Comparison of ENCODE assay signal across 8 cellular contexts in the genomic region with DNA sequence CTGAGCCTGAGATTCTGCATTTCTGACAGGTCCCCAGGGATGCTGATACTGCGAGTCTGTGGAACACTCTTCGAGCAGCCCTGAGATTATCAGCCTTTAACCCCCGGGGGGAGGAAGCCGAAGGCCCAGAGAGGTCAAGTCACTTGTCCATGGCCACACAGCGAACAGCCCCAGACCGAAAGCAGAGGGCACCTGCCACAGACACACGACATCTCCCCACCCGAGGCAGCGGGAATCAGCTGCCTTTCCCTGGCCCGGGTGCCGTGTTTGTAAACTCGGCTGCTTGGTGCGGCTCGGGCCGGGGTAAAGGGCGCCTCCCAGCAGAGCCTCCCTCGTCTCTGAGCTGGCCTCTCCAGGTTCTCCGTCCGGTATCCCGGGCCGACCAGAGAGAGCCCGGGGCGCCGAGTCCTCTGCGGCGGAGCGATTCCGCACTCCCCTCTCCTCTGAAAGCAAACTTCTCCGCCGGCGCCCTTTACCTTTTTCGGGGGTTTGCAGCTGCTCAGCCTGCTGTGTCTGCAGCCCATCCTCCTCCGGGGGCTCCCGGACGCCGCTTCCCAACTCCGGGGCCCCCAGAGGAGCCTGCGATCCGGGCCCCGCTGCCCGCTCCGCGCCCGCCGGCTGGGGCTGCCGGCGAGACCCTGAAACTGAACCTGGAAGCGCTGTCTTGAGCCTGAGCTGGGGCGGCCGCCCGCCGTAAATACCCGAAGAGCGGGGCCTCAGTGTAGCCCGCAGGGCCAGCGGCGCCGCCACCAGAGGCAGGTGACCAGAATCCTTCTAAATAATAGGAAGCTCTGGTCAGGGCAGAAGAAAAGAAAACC. TPM values are rescaled to one million over a fixed set of nuclear protein-coding genes. Genes with fewer than 3 reads are reported as not detected.
DNase-seq lines count a peak whose midpoint lies in the region; ATAC-seq and TF ChIP-seq lines count a peak whose summit lies in the region.

Gene CCDC69, minus strand, starts transcription at position 646 of the 818 bp plus-strand sequence. Its CDS starts 122 bp downstream, at position 524.

- H3K27ac Mint-ChIP-seq in T-helper 2 cell treated with Interferon-gamma antibody and Interleukin-4, amounts not matched to agents 5 μg/mL and 100 μg/mL, for 36 hours = peak within 1 kb of the TSS; percentile 86

- H3K4me3 ChIP-seq in brain microvascular endothelial cell (ENCODE audit: low read depth, low read length) (peak within 1 kb of the TSS; percentile 55), iPS-18c (ENCODE audit: insufficient read depth, low read depth, low read length) (peak within 1 kb of the TSS; percentile 82), gastrocnemius medialis (peak within 1 kb of the TSS; percentile 81 to 92 (median 88))

- peak; percentile 51 for TF ChIP-seq CTCF in brain microvascular endothelial cell (IDR thresholded peaks at IDR 0.05; ENCODE audit: low read depth, low read length, missing control alignments)
- peak in 4 of 5 experiments; percentile 16 to 50 (median 38) for TF ChIP-seq CTCF in gastrocnemius medialis (IDR thresholded peaks at IDR 0.05 in 4 of 5, conservative IDR thresholded peaks at IDR 0.05 in 1 of 5)

- intact Hi-C loops in gastrocnemius medialis (cut with DNase I; ENCODE audit: low total_unique reads) = loop anchor here (2.0 kb wide), 1 partner anchor 15 kb away; no protein-coding TSS in a partner anchor

- peak; percentile 95 to 99 for TF ChIP-seq POLR2A in gastrocnemius medialis (IDR thresholded peaks at IDR 0.05)

- H3K9me3 ChIP-seq in iPS-18c (ENCODE audit: control insufficient read depth, insufficient read depth, low read length) = no peaks in the 10 kb centered on the region
- no peaks in the 10 kb centered on the region for H3K9me3 ChIP-seq in gastrocnemius medialis

- peaks cover 47% of the 10 kb centered on the region for H3K4me1 Mint-ChIP-seq in T-helper 2 cell treated with Interferon-gamma antibody and Interleukin-4, amounts not matched to agents 5 μg/mL and 100 μg/mL, for 36 hours (ENCODE audit: low read depth)

- in situ Hi-C loops in brain microvascular endothelial cell (cut with HindIII; ENCODE audit: low pct_ligation_motif_present, low sequenced_read_pairs) (no loop called here), gastrocnemius medialis (cut with MboI; ENCODE audit: low sequenced_read_pairs in 4 of 4) (no loop called here)

- peaks cover 26% of the 10 kb centered on the region for H3K36me3 Mint-ChIP-seq in T-helper 2 cell treated with Interferon-gamma antibody and Interleukin-4, amounts not matched to agents 5 μg/mL and 100 μg/mL, for 36 hours (ENCODE audit: low read depth)

- no peaks in the 10 kb centered on the region for H3K9me3 Mint-ChIP-seq in T-helper 2 cell treated with Interferon-gamma antibody and Interleukin-4, amounts not matched to agents 5 μg/mL and 100 μg/mL, for 36 hours

- peaks cover 44 to 47% of the 10 kb centered on the region in 2 donors for H3K4me1 ChIP-seq in gastrocnemius medialis

- H3K27ac ChIP-seq in brain microvascular endothelial cell = no peak within 1 kb of the TSS
- H3K27ac ChIP-seq in gastrocnemius medialis = peak within 1 kb of the TSS; percentile 94 to 97 (median 95)

- no peaks in the 10 kb centered on the region for H3K27me3 ChIP-seq in brain microvascular endothelial cell (replicated peaks)
- H3K27me3 ChIP-seq in gastrocnemius medialis = no peaks in the 10 kb centered on the region

- H3K36me3 ChIP-seq in brain microvascular endothelial cell (replicated peaks) (no peaks in the 10 kb centered on the region), gastrocnemius medialis (no peaks in the 10 kb centered on the region)

- peak; percentile 63 to 67 for ATAC-seq in gastrocnemius medialis

- peak; percentile 40 for DNase-seq in NCI-H1092 treated with DMSO at 0.1 percent for 48 hours (lab: John Stamatoyannopoulos, UW)
- DNase-seq in NCI-H1092 (lab: John Stamatoyannopoulos, UW) = no peak
- DNase-seq in HCEC 1CT = peak; percentile 57
- peak; percentile 68 for DNase-seq in M059J (ENCODE audit: low read depth)
- peak; percentile 65 for DNase-seq in T-helper 2 cell treated with Interferon-gamma antibody and Interleukin-4, amounts not matched to agents 5 μg/mL and 100 μg/mL, for 36 hours (ENCODE audit: low spot score)
- DNase-seq in brain microvascular endothelial cell = peak; percentile 56
- DNase-seq in gastrocnemius medialis = peak; percentile 66 to 84

- H3K27me3 Mint-ChIP-seq in T-helper 2 cell treated with Interferon-gamma antibody and Interleukin-4, amounts not matched to agents 5 μg/mL and 100 μg/mL, for 36 hours (ENCODE audit: low read depth) = no peaks in the 10 kb centered on the region

- H3K4me3 Mint-ChIP-seq in T-helper 2 cell treated with Interferon-gamma antibody and Interleukin-4, amounts not matched to agents 5 μg/mL and 100 μg/mL, for 36 hours = peak within 1 kb of the TSS; percentile 83

RNA-seq across cellular contexts. Expression of gene CCDC69, which starts in this region (rescaled TPM):
- total RNA-seq in M059J (2014; rRNA removed; shearing (Covaris generic)) = 1.5 and 2.1 TPM in 2 replicates
- 100 to 1,000 TPM in 3 of 4 donors, 10 to 100 TPM in 1; 93.4 to 128 (median 114) TPM for total RNA-seq in gastrocnemius medialis

Comparison
In these comparisons a context has a peak if more than half of its experiments do, and no peak if none do; other contexts are left out.
1. RNA of gene CCDC69 (total RNA-seq): 93.4 to 128 TPM in gastrocnemius medialis; 1.5 to 2.1 TPM in M059J; every median in the first group is over 10 times any median in the second.
2. Peak in every context shown above with its lines, with median percentiles within 50 percentile points of each other: H3K4me3 ChIP-seq.